Comparison of ENCODE assay signal across 1 cellular context in genomic region chr1:25430073-25430665, GRCh38.
TF ChIP-seq lines count a peak whose summit lies in the region.

No MANE protein-coding gene starts in this region.

TF ChIP-seq in HepG2, 621 proteins besides CTCF, POLR2A, EP300 and RAD21 (continued from another document and continues in another):
- TF ChIP-seq, protein P1, sequence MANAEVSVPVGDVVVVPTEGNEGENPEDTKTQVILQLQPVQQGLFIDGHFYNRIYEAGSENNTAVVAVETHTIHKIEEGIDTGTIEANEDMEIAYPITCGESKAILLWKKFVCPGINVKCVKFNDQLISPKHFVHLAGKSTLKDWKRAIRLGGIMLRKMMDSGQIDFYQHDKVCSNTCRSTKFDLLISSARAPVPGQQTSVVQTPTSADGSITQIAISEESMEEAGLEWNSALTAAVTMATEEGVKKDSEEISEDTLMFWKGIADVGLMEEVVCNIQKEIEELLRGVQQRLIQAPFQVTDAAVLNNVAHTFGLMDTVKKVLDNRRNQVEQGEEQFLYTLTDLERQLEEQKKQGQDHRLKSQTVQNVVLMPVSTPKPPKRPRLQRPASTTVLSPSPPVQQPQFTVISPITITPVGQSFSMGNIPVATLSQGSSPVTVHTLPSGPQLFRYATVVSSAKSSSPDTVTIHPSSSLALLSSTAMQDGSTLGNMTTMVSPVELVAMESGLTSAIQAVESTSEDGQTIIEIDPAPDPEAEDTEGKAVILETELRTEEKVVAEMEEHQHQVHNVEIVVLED (CRISPR knock-in tag; IDR thresholded peaks at IDR 0.05; ENCODE audit: borderline replicate concordance): peak; percentile 87
- TF ChIP-seq CCDC6 (CRISPR knock-in tag; IDR thresholded peaks at IDR 0.05) (peak; percentile 52; the same call in 1 of the 2 replicates), KDM2A (CRISPR knock-in tag; IDR thresholded peaks at IDR 0.05; ENCODE audit: borderline replicate concordance, low read depth) (peak; percentile 74; the same call in 1 of the 2 replicates), PATZ1 (CRISPR knock-in tag; IDR thresholded peaks at IDR 0.05) (peak; percentile 63), ZNF317 (CRISPR knock-in tag; IDR thresholded peaks at IDR 0.05) (peak; percentile 69), BCL3 (CRISPR knock-in tag; IDR thresholded peaks at IDR 0.05) (0 out of 2 replicates have a peak, but pooled peaks have one; percentile 65), ZNF343 (CRISPR knock-in tag; IDR thresholded peaks at IDR 0.05) (no peak), ZBTB4 (CRISPR knock-in tag; IDR thresholded peaks at IDR 0.05; ENCODE audit: borderline replicate concordance) (peak; percentile 46; the same call in 1 of the 2 replicates), ZNF549 (CRISPR knock-in tag; IDR thresholded peaks at IDR 0.05) (no peak), ZNF792 (CRISPR knock-in tag; IDR thresholded peaks at IDR 0.05) (peak; percentile 37; the same call in 1 of the 2 replicates), JUN (CRISPR knock-in tag; IDR thresholded peaks at IDR 0.05) (peak; percentile 46; the same call in 1 of the 2 replicates), ZFP36L1 (CRISPR knock-in tag; IDR thresholded peaks at IDR 0.05) (peak; percentile 56; the same call in 1 of the 2 replicates), CREB1 (IDR thresholded peaks at IDR 0.05) (peak; percentile 75), CREB1 (CRISPR knock-in tag; IDR thresholded peaks at IDR 0.05) (peak; percentile 79), ZBED4 (CRISPR knock-in tag; IDR thresholded peaks at IDR 0.05; ENCODE audit: borderline replicate concordance) (peak; percentile 48; the same call in 1 of the 2 replicates), ZNF780A (CRISPR knock-in tag; IDR thresholded peaks at IDR 0.05) (no peak), DMAP1 (CRISPR knock-in tag; IDR thresholded peaks at IDR 0.05) (peak; percentile 69), ZNF510 (CRISPR knock-in tag; IDR thresholded peaks at IDR 0.05; ENCODE audit: low read depth) (no peak), ZNF773 (CRISPR knock-in tag; IDR thresholded peaks at IDR 0.05; ENCODE audit: borderline replicate concordance) (peak; percentile 23; the same call in 1 of the 2 replicates), BHLHE40 (IDR thresholded peaks at IDR 0.05; ENCODE audit: low read length) (0 out of 2 replicates have a peak, but pooled peaks have one; percentile 12), PITX1 (CRISPR knock-in tag; IDR thresholded peaks at IDR 0.05) (peak; percentile 53; the same call in 1 of the 2 replicates), HOXA3 (CRISPR knock-in tag; IDR thresholded peaks at IDR 0.05) (peak; percentile 72), MEIS2 (CRISPR knock-in tag; IDR thresholded peaks at IDR 0.05) (peak; percentile 77; the same call in 1 of the 2 replicates), ZNF235 (CRISPR knock-in tag; IDR thresholded peaks at IDR 0.05; ENCODE audit: borderline replicate concordance) (peak; percentile 88; the same call in 1 of the 2 replicates), E2F5 (CRISPR knock-in tag; conservative IDR thresholded peaks at IDR 0.05) (no peak), SP2 (CRISPR knock-in tag; IDR thresholded peaks at IDR 0.05) (0 out of 2 replicates have a peak, but pooled peaks have one; percentile 85), SOX6 (IDR thresholded peaks at IDR 0.05) (no peak), SOX6 (CRISPR knock-in tag; IDR thresholded peaks at IDR 0.05) (peak; percentile 54; the same call in 1 of the 2 replicates), NR2C2 (CRISPR knock-in tag; IDR thresholded peaks at IDR 0.05; ENCODE audit: borderline replicate concordance) (peak; percentile 48), HDAC1 (CRISPR knock-in tag; IDR thresholded peaks at IDR 0.05) (peak; percentile 76), ZNF556 (CRISPR knock-in tag; IDR thresholded peaks at IDR 0.05; ENCODE audit: borderline replicate concordance) (0 out of 2 replicates have a peak, but pooled peaks have one; percentile 14), BRD4 (CRISPR knock-in tag; IDR thresholded peaks at IDR 0.05) (0 out of 2 replicates have a peak, but pooled peaks have one; percentile 36), MXI1 (IDR thresholded peaks at IDR 0.05; ENCODE audit: borderline replicate concordance, low read depth, low read length) (peak; percentile 91; the same call in 1 of the 3 replicates), MTERF4 (CRISPR knock-in tag; IDR thresholded peaks at IDR 0.05) (peak; percentile 76; the same call in 1 of the 2 replicates), ARNTL (CRISPR knock-in tag; IDR thresholded peaks at IDR 0.05) (peak; percentile 76), YEATS4 (CRISPR knock-in tag; IDR thresholded peaks at IDR 0.05; ENCODE audit: borderline replicate concordance) (peak; percentile 83)
- TF ChIP-seq, protein P2, sequence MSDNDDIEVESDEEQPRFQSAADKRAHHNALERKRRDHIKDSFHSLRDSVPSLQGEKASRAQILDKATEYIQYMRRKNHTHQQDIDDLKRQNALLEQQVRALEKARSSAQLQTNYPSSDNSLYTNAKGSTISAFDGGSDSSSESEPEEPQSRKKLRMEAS (IDR thresholded peaks at IDR 0.05): peak; percentile 85
- TF ChIP-seq, protein P3, sequence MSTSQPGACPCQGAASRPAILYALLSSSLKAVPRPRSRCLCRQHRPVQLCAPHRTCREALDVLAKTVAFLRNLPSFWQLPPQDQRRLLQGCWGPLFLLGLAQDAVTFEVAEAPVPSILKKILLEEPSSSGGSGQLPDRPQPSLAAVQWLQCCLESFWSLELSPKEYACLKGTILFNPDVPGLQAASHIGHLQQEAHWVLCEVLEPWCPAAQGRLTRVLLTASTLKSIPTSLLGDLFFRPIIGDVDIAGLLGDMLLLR (CRISPR knock-in tag; IDR thresholded peaks at IDR 0.05): peak; percentile 65; the same call in 1 of the 2 replicates
- TF ChIP-seq, protein P4, sequence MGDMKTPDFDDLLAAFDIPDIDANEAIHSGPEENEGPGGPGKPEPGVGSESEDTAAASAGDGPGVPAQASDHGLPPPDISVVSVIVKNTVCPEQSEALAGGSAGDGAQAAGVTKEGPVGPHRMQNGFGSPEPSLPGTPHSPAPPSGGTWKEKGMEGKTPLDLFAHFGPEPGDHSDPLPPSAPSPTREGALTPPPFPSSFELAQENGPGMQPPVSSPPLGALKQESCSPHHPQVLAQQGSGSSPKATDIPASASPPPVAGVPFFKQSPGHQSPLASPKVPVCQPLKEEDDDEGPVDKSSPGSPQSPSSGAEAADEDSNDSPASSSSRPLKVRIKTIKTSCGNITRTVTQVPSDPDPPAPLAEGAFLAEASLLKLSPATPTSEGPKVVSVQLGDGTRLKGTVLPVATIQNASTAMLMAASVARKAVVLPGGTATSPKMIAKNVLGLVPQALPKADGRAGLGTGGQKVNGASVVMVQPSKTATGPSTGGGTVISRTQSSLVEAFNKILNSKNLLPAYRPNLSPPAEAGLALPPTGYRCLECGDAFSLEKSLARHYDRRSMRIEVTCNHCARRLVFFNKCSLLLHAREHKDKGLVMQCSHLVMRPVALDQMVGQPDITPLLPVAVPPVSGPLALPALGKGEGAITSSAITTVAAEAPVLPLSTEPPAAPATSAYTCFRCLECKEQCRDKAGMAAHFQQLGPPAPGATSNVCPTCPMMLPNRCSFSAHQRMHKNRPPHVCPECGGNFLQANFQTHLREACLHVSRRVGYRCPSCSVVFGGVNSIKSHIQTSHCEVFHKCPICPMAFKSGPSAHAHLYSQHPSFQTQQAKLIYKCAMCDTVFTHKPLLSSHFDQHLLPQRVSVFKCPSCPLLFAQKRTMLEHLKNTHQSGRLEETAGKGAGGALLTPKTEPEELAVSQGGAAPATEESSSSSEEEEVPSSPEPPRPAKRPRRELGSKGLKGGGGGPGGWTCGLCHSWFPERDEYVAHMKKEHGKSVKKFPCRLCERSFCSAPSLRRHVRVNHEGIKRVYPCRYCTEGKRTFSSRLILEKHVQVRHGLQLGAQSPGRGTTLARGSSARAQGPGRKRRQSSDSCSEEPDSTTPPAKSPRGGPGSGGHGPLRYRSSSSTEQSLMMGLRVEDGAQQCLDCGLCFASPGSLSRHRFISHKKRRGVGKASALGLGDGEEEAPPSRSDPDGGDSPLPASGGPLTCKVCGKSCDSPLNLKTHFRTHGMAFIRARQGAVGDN (CRISPR knock-in tag; IDR thresholded peaks at IDR 0.05): peak; percentile 84
- TF ChIP-seq, protein P5, sequence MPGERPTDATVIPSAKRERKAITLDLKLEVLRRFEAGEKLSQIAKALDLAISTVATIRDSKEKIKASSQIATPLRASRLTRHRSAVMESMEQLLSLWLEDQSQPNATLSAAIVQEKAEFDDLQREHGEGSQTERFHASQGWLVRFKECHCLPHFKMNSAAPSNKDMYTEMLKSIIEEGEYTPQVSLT (CRISPR knock-in tag; IDR thresholded peaks at IDR 0.05; ENCODE audit: borderline replicate concordance, low read depth): no peak
